In the genomic region with DNA sequence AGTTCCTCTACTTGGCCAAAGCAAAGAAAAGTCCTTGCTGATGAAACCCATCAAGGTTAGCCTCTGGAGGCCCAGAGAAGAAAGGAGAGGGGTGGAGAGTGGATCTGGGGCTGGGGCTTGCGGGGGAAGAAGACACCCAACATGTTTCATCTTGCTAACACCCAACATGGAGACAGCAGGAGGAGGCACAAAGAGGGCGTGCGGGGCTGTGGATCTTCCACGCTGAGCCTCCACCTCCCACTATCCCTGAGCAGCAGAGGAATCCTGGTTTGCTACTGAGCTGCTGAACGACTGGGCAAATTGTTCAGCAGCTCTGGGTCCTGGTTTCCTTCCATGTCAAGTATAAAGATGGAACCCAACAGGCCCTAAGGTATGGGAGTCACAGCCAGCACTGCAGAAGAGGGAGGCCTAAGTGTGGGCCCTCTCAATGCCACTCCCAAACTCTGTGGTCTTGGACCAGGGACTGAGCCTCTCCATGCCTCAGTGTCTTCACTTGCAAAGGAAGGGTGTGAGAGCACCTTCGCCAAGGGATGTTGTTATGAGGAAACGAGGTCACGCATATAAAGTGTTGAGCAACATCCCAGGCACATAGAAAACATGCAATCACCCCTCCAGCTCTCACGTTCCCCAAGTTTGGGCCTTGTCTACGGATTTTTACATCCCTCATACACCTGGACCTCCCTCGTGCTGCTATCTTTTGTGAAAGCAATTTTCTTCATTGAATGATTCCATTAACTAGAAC, we compare ENCODE assay signal across 17 cellular contexts.
A peak's percentile ranks its signal among the peaks of the same experiment; 100 is the strongest.
DNase-seq lines count a peak whose midpoint lies in the region; ATAC-seq and TF ChIP-seq lines count a peak whose summit lies in the region.
"Had no signal": no experiment of that assay in that cellular context is flagged by ENCODE, and none has a peak within 500 bp of the region (broad histone marks: within the 10 kb centered on the region; RNA-seq: fewer than 3 reads in every experiment).

No MANE protein-coding gene starts in this region.

- TF ChIP-seq CTCF in CD4-positive, alpha-beta T cell (IDR thresholded peaks at IDR 0.05): no peak
- TF ChIP-seq CTCF in SU-DHL-6 (IDR thresholded peaks at IDR 0.05; ENCODE audit: insufficient read depth, low read length, poor library complexity, severe bottlenecking) (no peak), WERI-Rb-1 (IDR thresholded peaks at IDR 0.05; ENCODE audit: low read depth, low read length) (no peak)

- DNase-seq in CD4-positive, alpha-beta T cell: no peak
- no peak for DNase-seq in naive B cell
- DNase-seq in WERI-Rb-1: no peak
- no peak for DNase-seq in stimulated activated CD4-positive, alpha-beta T cell treated with anti-CD3 and anti-CD28 coated beads, Interleukin-4, amount 100 ng/mL, for 4 hours
- no peak for DNase-seq in activated effector memory CD4-positive, alpha-beta T cell treated with Interleukin-2 at 50 U/mL for 16 hours
- DNase-seq: activated gamma-delta T cell, C1 segment of cervical spinal cord, caudate nucleus, EL, glutamatergic neuron, NCI-H2107, psoas muscle, upper lobe of right lung had no signal

- no peaks in the 10 kb centered on the region for H4K20me1 ChIP-seq in BLaER1
- H4K20me1 ChIP-seq in SU-DHL-6 (ENCODE audit: low read depth, low read length): no peaks in the 10 kb centered on the region

- CTCF ChIA-PET in CD4-positive, alpha-beta T cell (lab: Charles Lee): no interaction called here

- H3K4me1 Mint-ChIP-seq in CD4-positive, alpha-beta T cell (ENCODE audit: low read depth): peaks cover 83% of the 10 kb centered on the region
- peaks cover 47 to 89% (median 73%) of the 10 kb centered on the region in 3 donors for H3K4me1 Mint-ChIP-seq in naive B cell

- peaks cover 100% of the 10 kb centered on the region for H3K4me1 ChIP-seq in BLaER1

- no peaks in the 10 kb centered on the region for H3K9me3 Mint-ChIP-seq in CD4-positive, alpha-beta T cell
- H3K9me3 Mint-ChIP-seq in naive B cell: no peaks in the 10 kb centered on the region

- ATAC-seq in CD4-positive, alpha-beta T cell (ENCODE audit: poor library complexity): no peak
- no peak for ATAC-seq in naive B cell (ENCODE audit: low read depth in 2 of 2)
- ATAC-seq: activated CD4-positive, CD25-positive, alpha-beta regulatory T cell treated with anti-CD3 and anti-CD28 coated beads, Interleukin-2, amount 50 U/mL, for 24 hours; upper lobe of right lung had no signal

- H3K4me3 ChIP-seq in BLaER1 (peak overlapping the region; percentile 43), SU-DHL-6 (ENCODE audit: insufficient read depth, low read length, poor library complexity, severe bottlenecking) (no peak overlapping the region), WERI-Rb-1 (ENCODE audit: low read depth, low read length) (no peak overlapping the region)
- H3K4me3 ChIP-seq: psoas muscle, SK-N-MC, upper lobe of right lung had no signal

- POLR2A ChIA-PET in CD4-positive, alpha-beta T cell (lab: Charles Lee): interaction anchor here (3.0 kb wide), 1 partner anchor 22 kb away, joined by 18 read pairs; no protein-coding TSS in a partner anchor

- H3F3A ChIP-seq in SU-DHL-6 (ENCODE audit: insufficient read depth): no peaks in the 10 kb centered on the region

- no peaks in the 10 kb centered on the region for H3K9me2 ChIP-seq in SU-DHL-6 (replicated peaks; ENCODE audit: insufficient read depth, low read length)

- H3K79me2 ChIP-seq in SU-DHL-6 (ENCODE audit: insufficient read depth, low read length): peaks cover 7% of the 10 kb centered on the region; the same call in 1 of the 2 replicates

- H3K4me2 ChIP-seq in BLaER1: peak overlapping the region; percentile 84
- no peak overlapping the region for H3K4me2 ChIP-seq in SU-DHL-6 (ENCODE audit: low read depth, low read length, poor library complexity, severe bottlenecking)

- H3K9ac ChIP-seq in BLaER1 (peak overlapping the region; percentile 80), SU-DHL-6 (ENCODE audit: low read length) (0 out of 2 replicates have a peak overlapping the region, but pooled peaks have one; percentile 29)

- H3K4me3 Mint-ChIP-seq in CD4-positive, alpha-beta T cell: no peak overlapping the region
- peak overlapping the region in 6 of 8 donors; percentile 48 to 83 (median 62) for H3K4me3 Mint-ChIP-seq in naive B cell

- H3K27ac ChIP-seq in BLaER1: peak overlapping the region; percentile 98
- H3K27ac ChIP-seq in CD4-positive, alpha-beta T cell (ENCODE audit: low read depth, low read length): no peak overlapping the region
- H3K27ac ChIP-seq in SU-DHL-6 (ENCODE audit: low read depth, low read length): peak overlapping the region; percentile 65
- H3K27ac ChIP-seq in WERI-Rb-1: no peak overlapping the region
- H3K27ac ChIP-seq: psoas muscle, SK-N-MC, upper lobe of right lung had no signal

- peaks cover 10% of the 10 kb centered on the region for H3K36me3 Mint-ChIP-seq in CD4-positive, alpha-beta T cell (ENCODE audit: low read depth)
- H3K36me3 Mint-ChIP-seq in naive B cell: peaks cover 7 to 8% of the 10 kb centered on the region in 2 donors

- no peaks in the 10 kb centered on the region for H3K27me3 Mint-ChIP-seq in CD4-positive, alpha-beta T cell
- no peaks in the 10 kb centered on the region for H3K27me3 Mint-ChIP-seq in naive B cell

- intact Hi-C loops in CD4-positive, alpha-beta T cell (cut with DNase I, micrococcal nuclease): loop anchor here in 1 of 2 experiments (5.0 kb wide), 1 partner anchor 69 kb away; no protein-coding TSS in a partner anchor

- H3K27me3 ChIP-seq in BLaER1 (no peaks in the 10 kb centered on the region), SU-DHL-6 (ENCODE audit: low read length) (no peaks in the 10 kb centered on the region), WERI-Rb-1 (ENCODE audit: insufficient read depth, low read depth, severe bottlenecking) (no peaks in the 10 kb centered on the region)
- no peaks in the 10 kb centered on the region for H3K27me3 ChIP-seq in CD4-positive, alpha-beta T cell (ENCODE audit: control insufficient read depth, insufficient read depth, low read length)
- H3K27me3 ChIP-seq: upper lobe of right lung had no signal

- H3K9me3 ChIP-seq in BLaER1: no peaks in the 10 kb centered on the region
- H3K9me3 ChIP-seq in CD4-positive, alpha-beta T cell (ENCODE audit: control insufficient read depth, low read length): no peaks in the 10 kb centered on the region
- H3K9me3 ChIP-seq in SU-DHL-6 (ENCODE audit: insufficient read depth, low read length): no peaks in the 10 kb centered on the region
- H3K9me3 ChIP-seq in WERI-Rb-1 (ENCODE audit: severe bottlenecking): no peaks in the 10 kb centered on the region
- H3K9me3 ChIP-seq: psoas muscle, upper lobe of right lung had no signal

- H3K36me3 ChIP-seq in BLaER1 (no peaks in the 10 kb centered on the region; the same call in 1 of the 2 replicates), SU-DHL-6 (ENCODE audit: low read length) (no peaks in the 10 kb centered on the region), WERI-Rb-1 (no peaks in the 10 kb centered on the region)
- H3K36me3 ChIP-seq: upper lobe of right lung had no signal

- H3K27ac Mint-ChIP-seq in CD4-positive, alpha-beta T cell: peak overlapping the region; percentile 31
- H3K27ac Mint-ChIP-seq in naive B cell: peak overlapping the region; percentile 44 to 97 (median 88)

- no peak overlapping the region for H2AFZ ChIP-seq in SU-DHL-6 (ENCODE audit: low read depth, low read length, severe bottlenecking)

Comparison
In these comparisons a context has a peak if more than half of its experiments do, and no peak if none do; other contexts are left out.
1. H3K27ac ChIP-seq: peak in BLaER1 (single experiment) and SU-DHL-6 (single experiment); none in CD4-positive, alpha-beta T cell (single experiment) and WERI-Rb-1 (single experiment).